Comparison of ENCODE assay signal across 16 cellular contexts in genomic region chr14:99612065-99612736, GRCh38. TPM values are rescaled to one million over a fixed set of nuclear protein-coding genes. Genes with fewer than 3 reads are reported as not detected.
DNase-seq lines count a peak whose midpoint lies in the region; ATAC-seq and TF ChIP-seq lines count a peak whose summit lies in the region.
"Had no signal": no experiment of that assay in that cellular context is flagged by ENCODE, and none has a peak within 500 bp of the region (broad histone marks: within the 10 kb centered on the region; RNA-seq: fewer than 3 reads in every experiment).

No MANE protein-coding gene starts in this region.

- H3K79me1 ChIP-seq in IMR-90 (ENCODE audit: low read depth in 1 of 2, low read length in 2 of 2) (no peaks in the 10 kb centered on the region), mesendoderm (ENCODE audit: low read length) (no peaks in the 10 kb centered on the region)

- H2BK5ac ChIP-seq in IMR-90 (ENCODE audit: low read depth, low read length, poor library complexity, severe bottlenecking) (no peak overlapping the region), mesendoderm (ENCODE audit: low read length) (no peak overlapping the region)

- no peak overlapping the region for H3K4me3 ChIP-seq in IMR-90 (ENCODE audit: insufficient read depth, low read depth, low read length)
- H3K4me3 ChIP-seq in mucosa of stomach (ENCODE audit: low read length), result no peak overlapping the region
- H3K4me3 ChIP-seq in mesendoderm (ENCODE audit: low read length), result no peak overlapping the region
- H3K4me3 ChIP-seq: gastroesophageal sphincter, right atrium auricular region, upper lobe of right lung had no signal

- 0 out of 2 replicates have a peak overlapping the region, but pooled peaks have one; percentile 44 for H3K14ac ChIP-seq in IMR-90 (replicated peaks; ENCODE audit: low read depth, low read length)

- H3K4ac ChIP-seq in IMR-90 (ENCODE audit: low read depth, low read length) (no peak overlapping the region), mesendoderm (ENCODE audit: low read depth, low read length) (no peak overlapping the region)

- H2AK5ac ChIP-seq in IMR-90 (ENCODE audit: low read depth, low read length) (no peak overlapping the region; the same call in 1 of the 2 replicates), mesendoderm (ENCODE audit: low read length) (no peak overlapping the region)

- TF ChIP-seq RAD21 in IMR-90 (IDR thresholded peaks at IDR 0.05; ENCODE audit: low read length), result no peak

- H3K4me3 Mint-ChIP-seq in WTC11, result no peak overlapping the region
- H3K4me3 Mint-ChIP-seq: activated naive CD8-positive, alpha-beta T cell treated with anti-CD3 and anti-CD28 coated beads, Interleukin-2, amount 10 ng/mL, durations not matched to agents 7 days and 5 days; central memory CD8-positive, alpha-beta T cell; neural crest cell had no signal

- no peak; the same call in 1 of the 2 replicates for ATAC-seq in IMR-90 (ENCODE audit: low read depth)
- ATAC-seq in WTC11, result no peak
- ATAC-seq in GM21447 (IDR thresholded peaks at IDR 0.05; ENCODE audit: unreplicated experiment), result no peak
- ATAC-seq: gastroesophageal sphincter, upper lobe of right lung had no signal

- 20% methylated on average over 1 of the region's 11 CpGs; no CpG with 5 or more reads in 1 of the 2 experiments for WGBS in IMR-90 (ENCODE audit: extremely low coverage in 2 of 2, insufficient read length in 1 of 2), 2 experiments
- no CpG with 5 or more reads among the region's 11 CpGs for WGBS in mesendoderm (ENCODE audit: extremely low coverage, insufficient coverage, low lambda C conversion rate)

- no peaks in the 10 kb centered on the region for H3K36me3 ChIP-seq in IMR-90 (ENCODE audit: control insufficient read depth, insufficient read depth, low read length)
- H3K36me3 ChIP-seq in mucosa of stomach (ENCODE audit: control insufficient read depth, insufficient read depth, low read length), result no peaks in the 10 kb centered on the region
- no peaks in the 10 kb centered on the region for H3K36me3 ChIP-seq in mesendoderm (ENCODE audit: control insufficient read depth, insufficient read depth, low read length)
- H3K36me3 ChIP-seq: gastroesophageal sphincter, right atrium auricular region, upper lobe of right lung had no signal

- H4K20me1 ChIP-seq in IMR-90 (ENCODE audit: insufficient read depth, low read length), result no peaks in the 10 kb centered on the region

- TF ChIP-seq POLR2A in IMR-90 (IDR thresholded peaks at IDR 0.05; ENCODE audit: low read depth, low read length), result no peak

- H3K23ac ChIP-seq in IMR-90 (ENCODE audit: low read depth, low read length) (no peak overlapping the region), mesendoderm (ENCODE audit: low read length) (no peak overlapping the region)

- H3K9me3 ChIP-seq in IMR-90 (ENCODE audit: control insufficient read depth, insufficient read depth, low read length) (no peaks in the 10 kb centered on the region), mucosa of stomach (ENCODE audit: control insufficient read depth, low read length) (no peaks in the 10 kb centered on the region)
- H3K9me3 ChIP-seq: gastroesophageal sphincter, right atrium auricular region, upper lobe of right lung had no signal

- H4K91ac ChIP-seq in IMR-90 (ENCODE audit: insufficient read depth, low read depth, low read length), result 0 out of 2 replicates have a peak overlapping the region, but pooled peaks have one; percentile 1

- dilution Hi-C loops in IMR-90 (cut with HindIII; ENCODE audit: low sequenced_read_pairs, unreplicated experiment), result no loop called here

- H3K4me1 ChIP-seq in IMR-90 (ENCODE audit: control insufficient read depth, insufficient read depth, low read length), result peaks cover 9% of the 10 kb centered on the region
- peaks cover 23% of the 10 kb centered on the region for H3K4me1 ChIP-seq in mucosa of stomach (ENCODE audit: control insufficient read depth, insufficient read depth, low read length)
- no peaks in the 10 kb centered on the region for H3K4me1 ChIP-seq in mesendoderm (ENCODE audit: control insufficient read depth, low read depth, low read length)

- H4K5ac ChIP-seq in IMR-90 (ENCODE audit: low read depth, low read length) (peak overlapping the region; percentile 24; the same call in 1 of the 2 replicates), mesendoderm (ENCODE audit: low read length) (no peak overlapping the region)

- no peak for TF ChIP-seq CTCF in IMR-90 (conservative IDR thresholded peaks at IDR 0.05; ENCODE audit: low read depth, low read length)
- no peak for TF ChIP-seq CTCF in WTC11 (IDR thresholded peaks at IDR 0.05)

- intact Hi-C loops in IMR-90 (cut with micrococcal nuclease), result no loop called here

- H3K36me3 Mint-ChIP-seq in WTC11, result no peaks in the 10 kb centered on the region
- H3K36me3 Mint-ChIP-seq: activated naive CD8-positive, alpha-beta T cell treated with anti-CD3 and anti-CD28 coated beads, Interleukin-2, amount 10 ng/mL, durations not matched to agents 7 days and 5 days had no signal

- H4K8ac ChIP-seq in IMR-90 (ENCODE audit: low read depth in 2 of 2, low read length in 2 of 2) (peak overlapping the region in 1 of 2 experiments; percentile 76; a peak in 1 of 4 replicates), mesendoderm (ENCODE audit: low read depth, low read length) (no peak overlapping the region)

- H3K18ac ChIP-seq in IMR-90 (ENCODE audit: low read depth, low read length) (no peak overlapping the region), mesendoderm (ENCODE audit: low read length) (no peak overlapping the region)

- no peaks in the 10 kb centered on the region; the same call in 1 of the 2 replicates for H3K9me1 ChIP-seq in IMR-90 (ENCODE audit: insufficient read depth, low read length)

- H2BK20ac ChIP-seq in IMR-90 (ENCODE audit: low read depth, low read length), result no peak overlapping the region

- peak overlapping the region; percentile 58 for H2AK9ac ChIP-seq in IMR-90 (replicated peaks; ENCODE audit: low read depth, low read length, poor library complexity)

- H2BK15ac ChIP-seq in IMR-90 (ENCODE audit: low read depth, low read length), result no peak overlapping the region
- H2BK15ac ChIP-seq in mesendoderm (replicated peaks; ENCODE audit: low read depth), result no peak overlapping the region

- CTCF ChIA-PET in IMR-90 (lab: Yijun Ruan, JAX) (no interaction called here), WTC11 (lab: Charles Lee) (interaction anchor here (0.6 kb wide), 1 partner anchor 196 kb away, joined by 3 read pairs; no protein-coding TSS in a partner anchor)

- no peaks in the 10 kb centered on the region for H3K9me3 Mint-ChIP-seq in WTC11
- H3K9me3 Mint-ChIP-seq: activated naive CD8-positive, alpha-beta T cell treated with anti-CD3 and anti-CD28 coated beads, Interleukin-2, amount 10 ng/mL, durations not matched to agents 7 days and 5 days; central memory CD8-positive, alpha-beta T cell; neural crest cell had no signal

- no peaks in the 10 kb centered on the region for H3K79me2 ChIP-seq in mesendoderm (ENCODE audit: control insufficient read depth, insufficient read depth, low read length)

- H3K27ac ChIP-seq in IMR-90 (ENCODE audit: insufficient read depth, low read length), result no peak overlapping the region; the same call in 1 of the 2 replicates
- no peak overlapping the region for H3K27ac ChIP-seq in mesendoderm (ENCODE audit: low read depth, low read length)
- H3K27ac ChIP-seq: gastroesophageal sphincter, right atrium auricular region, upper lobe of right lung had no signal

- H2BK120ac ChIP-seq in IMR-90 (ENCODE audit: low read depth, low read length) (no peak overlapping the region), mesendoderm (ENCODE audit: low read depth, low read length) (no peak overlapping the region)

- DNase-seq in IMR-90 (no peak), NCI-H1694 treated with DMSO at 0.1 percent for 48 hours (lab: John Stamatoyannopoulos, UW) (peak; percentile 51), WTC11 (ENCODE audit: low spot score) (no peak), NCI-H146 treated with DMSO at 0.1 percent for 48 hours (lab: John Stamatoyannopoulos, UW; ENCODE audit: unreplicated experiment) (no peak), mesendoderm (no peak)
- DNase-seq: activated naive CD8-positive, alpha-beta T cell treated with anti-CD3 and anti-CD28 coated beads, Interleukin-2, amount 10 ng/mL, durations not matched to agents 7 days and 5 days; GF-D8; NCI-H345; stimulated activated CD4-positive, alpha-beta T cell treated with anti-CD3 and anti-CD28 coated beads, Interleukin-4, amount 100 ng/mL, for 1 hour; upper lobe of right lung had no signal

- no TSS peak for BruUV-seq in IMR-90 (replicated peaks; lab: Mats Ljungman, UMichigan)

- H3K4me2 ChIP-seq in IMR-90 (ENCODE audit: low read depth, low read length) (no peak overlapping the region; the same call in 1 of the 2 replicates), mesendoderm (ENCODE audit: low read length) (no peak overlapping the region)

- H3K56ac ChIP-seq in IMR-90 (ENCODE audit: extremely low read depth, insufficient read depth, low read length) (no peak overlapping the region), mesendoderm (ENCODE audit: low read length) (no peak overlapping the region)

- peak overlapping the region; percentile 3; the same call in 1 of the 2 replicates for H3K27ac Mint-ChIP-seq in WTC11
- H3K27ac Mint-ChIP-seq: activated naive CD8-positive, alpha-beta T cell treated with anti-CD3 and anti-CD28 coated beads, Interleukin-2, amount 10 ng/mL, durations not matched to agents 7 days and 5 days had no signal

- no peak overlapping the region for H3K9ac ChIP-seq in IMR-90 (ENCODE audit: low read depth, low read length)
- peak overlapping the region; percentile 17 for H3K9ac ChIP-seq in mucosa of stomach (ENCODE audit: low read length)
- H3K9ac ChIP-seq in mesendoderm (ENCODE audit: low read length), result no peak overlapping the region

- in situ Hi-C loops in IMR-90 (cut with MboI; ENCODE audit: low sequenced_read_pairs), result no loop called here

- POLR2A ChIA-PET in IMR-90 (lab: Charles Lee; ENCODE audit: unreplicated experiment), result no interaction called here
- POLR2A ChIA-PET in WTC11 (lab: Charles Lee), result interaction anchor here (0.5 kb wide), 1 partner anchor 134 kb away, joined by 3 read pairs; no protein-coding TSS in a partner anchor

- peaks cover 3% of the 10 kb centered on the region for H3K27me3 Mint-ChIP-seq in WTC11 (ENCODE audit: low read depth)

- H2AFZ ChIP-seq in IMR-90 (replicated peaks; ENCODE audit: low read length, poor library complexity), result peak overlapping the region; percentile 80

- H3K27me3 ChIP-seq in IMR-90 (ENCODE audit: control insufficient read depth, insufficient read depth, low read length) (no peaks in the 10 kb centered on the region), mucosa of stomach (ENCODE audit: control insufficient read depth, insufficient read depth, low read length) (no peaks in the 10 kb centered on the region), mesendoderm (ENCODE audit: insufficient read depth, low read length, poor library complexity) (no peaks in the 10 kb centered on the region)
- H3K27me3 ChIP-seq: gastroesophageal sphincter, right atrium auricular region, upper lobe of right lung had no signal

- no peaks in the 10 kb centered on the region; the same call in 1 of the 2 replicates for H3K4me1 Mint-ChIP-seq in WTC11
- H3K4me1 Mint-ChIP-seq: activated naive CD8-positive, alpha-beta T cell treated with anti-CD3 and anti-CD28 coated beads, Interleukin-2, amount 10 ng/mL, durations not matched to agents 7 days and 5 days had no signal

RNA-seq across cellular contexts. Expression of gene CCDC85C, which starts 8.2 kb away (rescaled TPM):
- 13.9 and 16.0 TPM in 2 replicates for total RNA-seq in IMR-90 (2012; rRNA removed)
- polyA plus RNA-seq in IMR-90 (2012; rRNA removed), result 19.0 and 22.2 TPM in 2 replicates
- 10.9 and 15.5 TPM in 2 replicates for polyA plus RNA-seq in IMR-90 (2012; cell fraction: cytosol; rRNA removed)
- 11.3 and 20.4 TPM in 2 replicates for polyA plus RNA-seq in IMR-90 (2012; cell fraction: nucleus; rRNA removed; ENCODE audit: low replicate concordance)
- total RNA-seq in WTC11 (2021), result 28.7 to 35.8 TPM (median 30.4 TPM) in 3 replicates
- 10.1 TPM for polyA plus RNA-seq in mesendoderm (2013, experiment 1 of 2)
- polyA plus RNA-seq in mesendoderm (2013, experiment 2 of 2), result 10.7 TPM

RNA-seq across cellular contexts. Expression of gene HHIPL1, which starts 32.7 kb away (rescaled TPM):
- total RNA-seq in IMR-90 (2012; rRNA removed) (0.56 and 0.72 TPM in 2 replicates), WTC11 (2021) (1.2 to 2.0 TPM (median 1.5 TPM) in 3 replicates)
- polyA plus RNA-seq in IMR-90 (2012; rRNA removed), result 0.65 and 1.4 TPM in 2 replicates
- polyA plus RNA-seq in IMR-90 (2012; cell fraction: cytosol; rRNA removed), result 0.48 and 1.5 TPM in 2 replicates
- 0.64 and 1.3 TPM in 2 replicates for polyA plus RNA-seq in IMR-90 (2012; cell fraction: nucleus; rRNA removed; ENCODE audit: low replicate concordance)
- polyA plus RNA-seq in mesendoderm (2013, experiment 1 of 2), result 0.63 TPM
- 0.66 TPM for polyA plus RNA-seq in mesendoderm (2013, experiment 2 of 2)
